ENCODE assay signal across 14 cellular contexts in the genomic region with DNA sequence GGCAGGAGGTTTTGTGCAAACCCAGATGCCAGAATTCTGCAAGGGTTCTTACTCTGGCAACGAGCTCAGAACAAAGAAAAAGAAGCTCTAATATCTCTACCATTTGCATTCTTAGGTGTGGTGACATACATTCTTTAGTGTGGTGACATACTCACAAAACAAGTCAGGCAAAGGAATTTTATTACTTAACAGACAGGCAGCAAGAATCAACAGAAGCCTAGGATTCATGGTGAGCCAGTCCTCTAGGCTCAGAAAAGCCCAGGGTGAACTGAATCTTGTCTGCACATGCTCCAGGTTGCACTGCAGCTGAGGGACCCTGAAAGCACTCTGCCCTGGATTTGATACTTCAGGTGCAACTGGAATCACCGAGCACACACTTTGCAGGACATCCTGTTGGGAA.
DNase-seq lines count a peak whose midpoint lies in the region; ATAC-seq and TF ChIP-seq lines count a peak whose summit lies in the region.
"Had no signal": no experiment of that assay in that cellular context is flagged by ENCODE, and none has a peak within 500 bp of the region (broad histone marks: within the 10 kb centered on the region; RNA-seq: fewer than 3 reads in every experiment).

No MANE protein-coding gene starts in this region.

- peak overlapping the region; percentile 17 for H3K27ac ChIP-seq in trophoblast cell (ENCODE audit: low read depth, low read length)
- H3K27ac ChIP-seq: BLaER1 treated with 17β-estradiol and CSF1 and Interleukin-3, amounts not matched to agents 10 nM and 100 nM; parathyroid adenoma had no signal

- peak overlapping the region; percentile 36 for H3K4me3 Mint-ChIP-seq in Caco-2 (ENCODE audit: unreplicated experiment)
- H3K4me3 Mint-ChIP-seq: activated naive CD4-positive, alpha-beta T cell treated with anti-CD3 and anti-CD28 coated beads, Interleukin-2, amount 10 ng/mL, durations not matched to agents 7 days and 5 days had no signal

- H3K4me1 ChIP-seq in Caco-2 = peaks cover 17% of the 10 kb centered on the region
- H3K4me1 ChIP-seq in trophoblast cell (ENCODE audit: control insufficient read depth in 1 of 2, insufficient read depth in 2 of 2, low read length in 2 of 2) = peaks cover 5 to 8% of the 10 kb centered on the region in 2 experiments
- H3K4me1 ChIP-seq: BLaER1 treated with 17β-estradiol and CSF1 and Interleukin-3, amounts not matched to agents 10 nM and 100 nM; parathyroid adenoma had no signal

- H2AFZ ChIP-seq in trophoblast cell (ENCODE audit: insufficient read depth, low read length, poor library complexity) = no peak overlapping the region
- H2AFZ ChIP-seq: parathyroid adenoma had no signal

- CTCF ChIA-PET in Caco-2 (lab: Charles Lee) = interaction anchor here (0.6 kb wide), 1 partner anchor 52 kb away, joined by 3 read pairs; no protein-coding TSS in a partner anchor

- no peak overlapping the region for H4K12ac ChIP-seq in trophoblast cell (ENCODE audit: low read depth, low read length)

- no peaks in the 10 kb centered on the region for H3K9me3 Mint-ChIP-seq in Caco-2 (ENCODE audit: unreplicated experiment)
- H3K9me3 Mint-ChIP-seq: activated naive CD4-positive, alpha-beta T cell treated with anti-CD3 and anti-CD28 coated beads, Interleukin-2, amount 10 ng/mL, durations not matched to agents 7 days and 5 days had no signal

- H2BK120ac ChIP-seq in trophoblast cell (ENCODE audit: insufficient read depth, low read length, poor library complexity) = no peak overlapping the region

- H4K8ac ChIP-seq in trophoblast cell (ENCODE audit: low read depth, low read length) = no peak overlapping the region

- no peak overlapping the region for H3K9ac ChIP-seq in trophoblast cell (ENCODE audit: low read length)
- H3K9ac ChIP-seq: BLaER1 treated with 17β-estradiol and CSF1 and Interleukin-3, amounts not matched to agents 10 nM and 100 nM; parathyroid adenoma had no signal

- H2BK5ac ChIP-seq in trophoblast cell (ENCODE audit: low read depth, low read length, poor library complexity) = no peak overlapping the region

- no peak overlapping the region for H3K4me3 ChIP-seq in Caco-2 (ENCODE audit: low read depth, low read length)
- no peak overlapping the region for H3K4me3 ChIP-seq in epithelial cell of proximal tubule (ENCODE audit: low read depth, low read length)
- no peak overlapping the region for H3K4me3 ChIP-seq in trophoblast cell (ENCODE audit: low read depth, low read length)
- H3K4me3 ChIP-seq: BLaER1 treated with 17β-estradiol and CSF1 and Interleukin-3, amounts not matched to agents 10 nM and 100 nM; MG63 had no signal

- no TSS peak for BruUV-seq in Caco-2 (replicated peaks; lab: Mats Ljungman, UMichigan)

- H3K79me1 ChIP-seq in trophoblast cell (ENCODE audit: low read length) = no peaks in the 10 kb centered on the region

- H3K18ac ChIP-seq in trophoblast cell (ENCODE audit: low read length) = no peak overlapping the region

- H3K27me3 ChIP-seq in Caco-2 (replicated peaks; ENCODE audit: control insufficient read depth, insufficient read depth, low read length) (no peaks in the 10 kb centered on the region), trophoblast cell (ENCODE audit: insufficient read depth, low read length) (no peaks in the 10 kb centered on the region)
- H3K27me3 ChIP-seq: BLaER1 treated with 17β-estradiol and CSF1 and Interleukin-3, amounts not matched to agents 10 nM and 100 nM; MG63 had no signal

- H3K36me3 ChIP-seq in Caco-2 (ENCODE audit: control insufficient read depth, insufficient read depth, low read length) = no peaks in the 10 kb centered on the region
- H3K36me3 ChIP-seq in trophoblast cell (ENCODE audit: control insufficient read depth in 1 of 2, insufficient read depth in 2 of 2, low read length in 2 of 2) = no peaks in the 10 kb centered on the region
- H3K36me3 ChIP-seq: BLaER1 treated with 17β-estradiol and CSF1 and Interleukin-3, amounts not matched to agents 10 nM and 100 nM; MG63 had no signal

- peak overlapping the region; percentile 84 for H3K27ac Mint-ChIP-seq in Caco-2 (ENCODE audit: unreplicated experiment)
- H3K27ac Mint-ChIP-seq: activated naive CD4-positive, alpha-beta T cell treated with anti-CD3 and anti-CD28 coated beads, Interleukin-2, amount 10 ng/mL, durations not matched to agents 7 days and 5 days had no signal

- H2AK5ac ChIP-seq in trophoblast cell (ENCODE audit: low read length) = no peak overlapping the region

- H3K79me2 ChIP-seq in trophoblast cell (ENCODE audit: control insufficient read depth, insufficient read depth, low read length, poor library complexity) = no peaks in the 10 kb centered on the region
- H3K79me2 ChIP-seq: parathyroid adenoma had no signal

- no peak overlapping the region for H4K91ac ChIP-seq in trophoblast cell (ENCODE audit: low read depth, low read length)

- TF ChIP-seq CTCF in Caco-2 (IDR thresholded peaks at IDR 0.05; ENCODE audit: insufficient read depth in 1 of 2, low read depth in 1 of 2, low read length in 1 of 2, severe bottlenecking in 1 of 2, unreplicated experiment in 1 of 2) = no peak
- no peak for TF ChIP-seq CTCF in epithelial cell of proximal tubule (conservative IDR thresholded peaks at IDR 0.05; ENCODE audit: low read depth, low read length)

- no CpG with 5 or more reads among the region's 2 CpGs for WGBS in trophoblast cell (ENCODE audit: extremely low coverage, insufficient coverage, insufficient read length)

- no peaks in the 10 kb centered on the region for H3K36me3 Mint-ChIP-seq in Caco-2 (ENCODE audit: insufficient read depth, unreplicated experiment)
- H3K36me3 Mint-ChIP-seq: activated naive CD4-positive, alpha-beta T cell treated with anti-CD3 and anti-CD28 coated beads, Interleukin-2, amount 10 ng/mL, durations not matched to agents 7 days and 5 days had no signal

- H3K4me2 ChIP-seq in trophoblast cell (ENCODE audit: low read length) = peak overlapping the region; percentile 45
- H3K4me2 ChIP-seq: BLaER1 treated with 17β-estradiol and CSF1 and Interleukin-3, amounts not matched to agents 10 nM and 100 nM had no signal

- no peaks in the 10 kb centered on the region for H3K27me3 Mint-ChIP-seq in Caco-2 (ENCODE audit: insufficient read depth, unreplicated experiment)
- H3K27me3 Mint-ChIP-seq: activated naive CD4-positive, alpha-beta T cell treated with anti-CD3 and anti-CD28 coated beads, Interleukin-2, amount 10 ng/mL, durations not matched to agents 7 days and 5 days had no signal

- H3K4ac ChIP-seq in trophoblast cell (ENCODE audit: low read depth, low read length) = no peak overlapping the region

- H3K4me1 Mint-ChIP-seq in Caco-2 (ENCODE audit: low read depth, unreplicated experiment) = peaks cover 16% of the 10 kb centered on the region
- H3K4me1 Mint-ChIP-seq: activated naive CD4-positive, alpha-beta T cell treated with anti-CD3 and anti-CD28 coated beads, Interleukin-2, amount 10 ng/mL, durations not matched to agents 7 days and 5 days had no signal

- POLR2A ChIA-PET in Caco-2 (lab: Charles Lee) = no interaction called here

- H3K14ac ChIP-seq in trophoblast cell (ENCODE audit: low read length) = no peak overlapping the region

- H3K9me3 ChIP-seq in Caco-2 = no peaks in the 10 kb centered on the region
- no peaks in the 10 kb centered on the region for H3K9me3 ChIP-seq in trophoblast cell (ENCODE audit: insufficient read depth, low read depth, low read length)
- H3K9me3 ChIP-seq: BLaER1 treated with 17β-estradiol and CSF1 and Interleukin-3, amounts not matched to agents 10 nM and 100 nM; MG63 had no signal

- no peak overlapping the region for H2BK12ac ChIP-seq in trophoblast cell (ENCODE audit: low read length)

- H3K23ac ChIP-seq in trophoblast cell (ENCODE audit: low read length) = no peak overlapping the region

- peak; percentile 44 to 71 for DNase-seq in Caco-2
- peak; percentile 27 for DNase-seq in M059J (ENCODE audit: low read depth)
- DNase-seq in epithelial cell of proximal tubule (ENCODE audit: low read depth) = peak; percentile 1
- DNase-seq in trophoblast cell = peak; percentile 33 to 89
- no peak for DNase-seq in SKM-1 treated with dmso at 0.1 percent for 144 hours (lab: John Stamatoyannopoulos, UW; ENCODE audit: unreplicated experiment)
- DNase-seq in activated CD4-positive, alpha-beta T cell treated with anti-CD3 and anti-CD28 coated beads, Interleukin-2, amount 50 U/mL, for 48 hours = no peak
- no peak for DNase-seq in left cardiac atrium
- DNase-seq: activated naive CD4-positive, alpha-beta T cell treated with anti-CD3 and anti-CD28 coated beads, Interleukin-2, amount 10 ng/mL, durations not matched to agents 7 days and 5 days; GDM1; GOT3; MG63 had no signal

- ATAC-seq in HG02759 (IDR thresholded peaks at IDR 0.05; ENCODE audit: unreplicated experiment) (no peak), left cardiac atrium (no peak)

- intact Hi-C loops in Caco-2 (cut with micrococcal nuclease; ENCODE audit: unreplicated experiment) (loop anchor here (1.0 kb wide), 1 partner anchor 32 kb away; no protein-coding TSS in a partner anchor), left cardiac atrium (cut with DNase I) (no loop called here)

Comparison
In these comparisons a context has a peak if more than half of its experiments do, and no peak if none do; other contexts are left out.
1. DNase-seq: peak in Caco-2 (2 of 2), M059J (single experiment), epithelial cell of proximal tubule (single experiment) and trophoblast cell (2 of 2); none in SKM-1 treated with dmso at 0.1 percent for 144 hours (single experiment), activated CD4-positive, alpha-beta T cell treated with anti-CD3 and anti-CD28 coated beads, Interleukin-2, amount 50 U/mL, for 48 hours (0 of 2) and left cardiac atrium (single experiment).